Comparison of ENCODE assay signal across 18 cellular contexts in genomic region chr13:19056355-19056880, GRCh38.
"Had no signal": no experiment of that assay in that cellular context is flagged by ENCODE, and none has a peak within 500 bp of the region (broad histone marks: within the 10 kb centered on the region; RNA-seq: fewer than 3 reads in every experiment).

No MANE protein-coding gene starts in this region.

- H3K27ac ChIP-seq: coronary artery, dorsolateral prefrontal cortex, esophagus squamous epithelium, gastrocnemius medialis, heart right ventricle, left lung had no signal

- H3K9me3 ChIP-seq: gastrocnemius medialis had no signal

- ATAC-seq: gastrocnemius medialis, heart right ventricle, left cardiac atrium, left lung, left ventricle myocardium superior, mucosa of descending colon had no signal

- H3K36me3 ChIP-seq: esophagus squamous epithelium, gastrocnemius medialis, heart right ventricle, left lung had no signal

- DNase-seq: dermis blood vessel endothelial cell; dorsolateral prefrontal cortex; effector CD4-positive, alpha-beta T cell; effector memory CD4-positive, alpha-beta T cell; esophagus squamous epithelium; foreskin fibroblast; foreskin melanocyte; gastrocnemius medialis; glutamatergic neuron; head of caudate nucleus; heart right ventricle; hippocampal formation; left cardiac atrium; left ventricle myocardium superior; mesenchymal stem cell; mucosa of descending colon had no signal

- H3K4me1 ChIP-seq: esophagus squamous epithelium, gastrocnemius medialis, heart right ventricle, left lung had no signal

- H3K4me3 ChIP-seq: coronary artery, dorsolateral prefrontal cortex, esophagus squamous epithelium, gastrocnemius medialis, heart right ventricle, left lung, mucosa of descending colon had no signal

- H3K27me3 ChIP-seq: esophagus squamous epithelium, gastrocnemius medialis, left lung had no signal
